8 cellular contexts compared by ENCODE assay signal in genomic region chr7:129779602-129780256, GRCh38.
DNase-seq lines count a peak whose midpoint lies in the region; ATAC-seq, FAIRE-seq and TF ChIP-seq lines count a peak whose summit lies in the region.

No MANE protein-coding gene starts in this region.

- H3K4me3 ChIP-seq in mesodermal cell (ENCODE audit: extremely low read depth, insufficient read depth, low read length, poor library complexity, severe bottlenecking): peak overlapping the region; percentile 26

- CTCF ChIA-PET in MCF 10A (lab: Yijun Ruan, JAX): interaction anchor here (0.9 to 1.1 kb wide), 3 partner anchors 20 to 232 kb away, joined by 3 to 5 read pairs (median 4); no protein-coding TSS in a partner anchor

- POLR2A ChIA-PET in MCF 10A (lab: Yijun Ruan, JAX): interaction anchor here (0.6 to 1.7 kb wide), 13 partner anchors 9 to 232 kb away, joined by 3 to 9 read pairs (median 4); no protein-coding TSS in a partner anchor

- no peak for ATAC-seq in HG02840 (IDR thresholded peaks at IDR 0.05; ENCODE audit: low FRiP score, unreplicated experiment)

- intact Hi-C loops in MCF 10A (cut with micrococcal nuclease): loop anchor here (2.0 kb wide), 2 partner anchors 45 to 231 kb away; no protein-coding TSS in a partner anchor

- H3K4me3 Mint-ChIP-seq in MCF 10A (ENCODE audit: unreplicated experiment): peak overlapping the region; percentile 68

- no peaks in the 10 kb centered on the region for H3K9me3 Mint-ChIP-seq in MCF 10A (ENCODE audit: unreplicated experiment)

- H3K4me1 ChIP-seq in mesodermal cell (ENCODE audit: control insufficient read depth, insufficient read depth, low read length, poor library complexity, severe bottlenecking): peaks cover 9% of the 10 kb centered on the region

- BruUV-seq in MCF 10A (replicated peaks; lab: Mats Ljungman, UMichigan): no TSS peak

- 0% methylated on average over 57 to 59 of the region's 76 CpGs for WGBS in mesodermal cell (ENCODE audit: insufficient coverage in 2 of 2), 2 experiments

- no peaks in the 10 kb centered on the region for H3K36me3 ChIP-seq in mesodermal cell (ENCODE audit: control insufficient read depth, insufficient read depth, low read length)

- TF ChIP-seq POLR2A in H54 (IDR thresholded peaks at IDR 0.05; ENCODE audit: low read depth, low read length): peak; percentile 51; the same call in 1 of the 2 replicates

- no peaks in the 10 kb centered on the region for H3K9me3 ChIP-seq in mesodermal cell (ENCODE audit: control insufficient read depth, low read length)

- FAIRE-seq in H54 (lab: Jason Lieb, UNC): no peak

- H3K36me3 Mint-ChIP-seq in MCF 10A (ENCODE audit: insufficient read depth, unreplicated experiment): no peaks in the 10 kb centered on the region

- DNase-seq in GM03348 (ENCODE audit: low spot score) (peak; percentile 50), H54 (ENCODE audit: insufficient read length, low spot score) (peak; percentile 96), NCI-H510A treated with DMSO at 0.1 percent for 48 hours (lab: John Stamatoyannopoulos, UW) (peak; percentile 80), MCF 10A (ENCODE audit: unreplicated experiment) (peak; percentile 81), NK-92 (lab: John Stamatoyannopoulos, UW; ENCODE audit: unreplicated experiment) (no peak), amniotic stem cell (lab: John Stamatoyannopoulos, UW) (no peak)

- TF ChIP-seq CTCF in MCF 10A (IDR thresholded peaks at IDR 0.05; ENCODE audit: unreplicated experiment): no peak

- no peak overlapping the region for H3K27ac Mint-ChIP-seq in MCF 10A (ENCODE audit: low read depth, unreplicated experiment)

- H3K4me1 Mint-ChIP-seq in MCF 10A (ENCODE audit: insufficient read depth, unreplicated experiment): no peaks in the 10 kb centered on the region

- H3K27ac ChIP-seq in mesodermal cell (ENCODE audit: low read depth, low read length, severe bottlenecking): no peak overlapping the region

- H3K27me3 Mint-ChIP-seq in MCF 10A (ENCODE audit: insufficient read depth, unreplicated experiment): no peaks in the 10 kb centered on the region

Comparison
In these comparisons a context has a peak if more than half of its experiments do, and no peak if none do; other contexts are left out.
1. DNase-seq: peak in GM03348 (single experiment), H54 (single experiment), NCI-H510A treated with DMSO at 0.1 percent for 48 hours (single experiment) and MCF 10A (single experiment); none in NK-92 (single experiment) and amniotic stem cell (single experiment).